ENCODE assay signal across 17 cellular contexts in genomic region chr1:168000656-168001055, GRCh38.
DNase-seq lines count a peak whose midpoint lies in the region; ATAC-seq lines count a peak whose summit lies in the region.
"Had no signal": no experiment of that assay in that cellular context is flagged by ENCODE, and none has a peak within 500 bp of the region (broad histone marks: within the 10 kb centered on the region; RNA-seq: fewer than 3 reads in every experiment).

No MANE protein-coding gene starts in this region.

- peaks cover 18% of the 10 kb centered on the region for H3K36me3 Mint-ChIP-seq in central memory CD8-positive, alpha-beta T cell (ENCODE audit: insufficient read depth)
- H3K36me3 Mint-ChIP-seq in memory B cell: peaks cover 30% of the 10 kb centered on the region
- peaks cover 3 to 51% (median 31%) of the 10 kb centered on the region in 5 donors for H3K36me3 Mint-ChIP-seq in naive thymus-derived CD4-positive, alpha-beta T cell

- H3K27me3 ChIP-seq in naive thymus-derived CD4-positive, alpha-beta T cell (ENCODE audit: control insufficient read depth in 2 of 2, insufficient read depth in 2 of 2, low read length in 2 of 2): no peaks in the 10 kb centered on the region

- ATAC-seq in central memory CD8-positive, alpha-beta T cell (replicated peaks; ENCODE audit: extremely low read depth, poor library complexity, severe bottlenecking): no peak
- no peak for ATAC-seq in memory B cell (ENCODE audit: low read depth)
- ATAC-seq in HG03095 (IDR thresholded peaks at IDR 0.05; ENCODE audit: unreplicated experiment): no peak
- no peak for ATAC-seq in naive thymus-derived CD4-positive, alpha-beta T cell
- ATAC-seq: GM23338, HCT116 had no signal

- intact Hi-C loops in naive thymus-derived CD4-positive, alpha-beta T cell (cut with micrococcal nuclease): no loop called here

- POLR2A ChIA-PET in naive thymus-derived CD4-positive, alpha-beta T cell (lab: Charles Lee): interaction anchor here (0.6 kb wide), 1 partner anchor 1986 kb away, joined by 3 read pairs; no protein-coding TSS in a partner anchor

- CTCF ChIA-PET in naive thymus-derived CD4-positive, alpha-beta T cell (lab: Charles Lee): no interaction called here

- H3K36me3 ChIP-seq in naive thymus-derived CD4-positive, alpha-beta T cell (ENCODE audit: control insufficient read depth in 2 of 3, insufficient read depth in 3 of 3, low read length in 3 of 3): peaks cover 0 to 4% (median 0%) of the 10 kb centered on the region in 3 experiments

- H3K27ac Mint-ChIP-seq in central memory CD8-positive, alpha-beta T cell (ENCODE audit: low read depth): peak overlapping the region; percentile 14
- peak overlapping the region; percentile 40 for H3K27ac Mint-ChIP-seq in memory B cell
- peak overlapping the region in 1 of 9 donors; percentile 48 for H3K27ac Mint-ChIP-seq in naive thymus-derived CD4-positive, alpha-beta T cell
- H3K27ac Mint-ChIP-seq: CD4-positive, alpha-beta T cell; GM23338; HFFc6 had no signal

- no peak overlapping the region for H3K4me3 Mint-ChIP-seq in central memory CD8-positive, alpha-beta T cell
- no peak overlapping the region for H3K4me3 Mint-ChIP-seq in memory B cell
- H3K4me3 Mint-ChIP-seq in naive thymus-derived CD4-positive, alpha-beta T cell: no peak overlapping the region
- H3K4me3 Mint-ChIP-seq: CD4-positive, alpha-beta T cell; GM23338; HFFc6; IgD-negative memory B cell had no signal

- H3K27me3 Mint-ChIP-seq in central memory CD8-positive, alpha-beta T cell: no peaks in the 10 kb centered on the region
- H3K27me3 Mint-ChIP-seq in memory B cell: no peaks in the 10 kb centered on the region
- no peaks in the 10 kb centered on the region for H3K27me3 Mint-ChIP-seq in naive thymus-derived CD4-positive, alpha-beta T cell
- H3K27me3 Mint-ChIP-seq: CD4-positive, alpha-beta T cell; IgD-negative memory B cell had no signal

- no peaks in the 10 kb centered on the region for H3K9me3 Mint-ChIP-seq in central memory CD8-positive, alpha-beta T cell
- H3K9me3 Mint-ChIP-seq in memory B cell: no peaks in the 10 kb centered on the region
- H3K9me3 Mint-ChIP-seq in naive thymus-derived CD4-positive, alpha-beta T cell: no peaks in the 10 kb centered on the region
- H3K9me3 Mint-ChIP-seq: CD4-positive, alpha-beta T cell; GM23338; HFFc6; IgD-negative memory B cell had no signal

- H3K9me3 ChIP-seq in naive thymus-derived CD4-positive, alpha-beta T cell (ENCODE audit: control insufficient read depth in 2 of 3, low read length in 3 of 3): no peaks in the 10 kb centered on the region

- no peak overlapping the region for H3K4me3 ChIP-seq in naive thymus-derived CD4-positive, alpha-beta T cell (ENCODE audit: low read length)
- H3K4me3 ChIP-seq: GM23338 had no signal

- no peaks in the 10 kb centered on the region for H3K4me1 ChIP-seq in naive thymus-derived CD4-positive, alpha-beta T cell (ENCODE audit: control insufficient read depth in 2 of 2, insufficient read depth in 2 of 2, low read length in 2 of 2)

- peak; percentile 10 for DNase-seq in AG08396 (ENCODE audit: low spot score)
- DNase-seq in EH (ENCODE audit: low read depth): peak; percentile 9
- DNase-seq in central memory CD8-positive, alpha-beta T cell (ENCODE audit: low spot score in 2 of 2): no peak
- DNase-seq in memory B cell (ENCODE audit: low spot score in 2 of 2): no peak
- no peak for DNase-seq in naive thymus-derived CD4-positive, alpha-beta T cell
- DNase-seq: ACHN; AML-193; CD4-positive, alpha-beta T cell; DMS153; DMS79; GF-D8; HFFc6 had no signal

- H3K4me1 Mint-ChIP-seq in central memory CD8-positive, alpha-beta T cell: no peaks in the 10 kb centered on the region
- H3K4me1 Mint-ChIP-seq in memory B cell: peaks cover 4% of the 10 kb centered on the region
- H3K4me1 Mint-ChIP-seq in naive thymus-derived CD4-positive, alpha-beta T cell: peaks cover 0 to 8% (median 3%) of the 10 kb centered on the region in 7 donors

- no peak overlapping the region for H3K27ac ChIP-seq in naive thymus-derived CD4-positive, alpha-beta T cell (ENCODE audit: low read depth, low read length)
- H3K27ac ChIP-seq: C4-2B had no signal

Comparison
In these comparisons a context has a peak if more than half of its experiments do, and no peak if none do; other contexts are left out.
1. DNase-seq: peak in AG08396 (single experiment) and EH (single experiment); none in central memory CD8-positive, alpha-beta T cell (0 of 2), memory B cell (0 of 2) and naive thymus-derived CD4-positive, alpha-beta T cell (0 of 9).